ENCODE assay signal across 19 cellular contexts in the genomic region with DNA sequence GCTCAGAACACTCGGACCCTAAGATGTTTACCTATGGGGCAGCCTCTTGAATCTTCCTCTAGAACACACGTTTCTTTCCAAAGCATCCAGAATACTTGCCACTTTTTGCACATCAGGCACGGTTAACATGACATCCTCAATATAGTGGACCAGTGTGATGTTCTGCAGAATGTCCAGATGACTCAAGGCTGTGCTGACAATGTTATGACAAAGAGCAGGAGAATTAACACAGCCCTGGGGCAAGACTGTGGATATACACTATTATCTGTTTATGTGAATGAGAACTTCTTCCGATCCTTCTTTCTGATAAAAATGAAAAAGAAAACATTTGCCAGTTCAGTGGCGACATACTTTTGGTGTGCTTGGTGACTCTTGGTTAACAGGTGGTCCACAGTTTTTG.
DNase-seq lines count a peak whose midpoint lies in the region; ATAC-seq and TF ChIP-seq lines count a peak whose summit lies in the region.
"Had no signal": no experiment of that assay in that cellular context is flagged by ENCODE, and none has a peak within 500 bp of the region (broad histone marks: within the 10 kb centered on the region; RNA-seq: fewer than 3 reads in every experiment).

No MANE protein-coding gene starts in this region.

- intact Hi-C loops in IMR-90 (cut with micrococcal nuclease): loop anchor here (5.0 to 10.0 kb wide), 3 partner anchors 525 to 882 kb away; partner anchors contain the start of genes LEPR and LEPROT

- H3K23ac ChIP-seq in IMR-90 (ENCODE audit: low read depth, low read length): no peak overlapping the region

- H3K4me1 ChIP-seq in BE2C (0 out of 2 replicates have a peak, but pooled peaks cover 5% of the 10 kb centered on the region), IMR-90 (ENCODE audit: control insufficient read depth, insufficient read depth, low read length) (no peaks in the 10 kb centered on the region)

- no peak overlapping the region for H2AK9ac ChIP-seq in IMR-90 (replicated peaks; ENCODE audit: low read depth, low read length, poor library complexity)

- H2BK5ac ChIP-seq in IMR-90 (ENCODE audit: low read depth, low read length, poor library complexity, severe bottlenecking): no peak overlapping the region

- H3K4me3 ChIP-seq in BE2C (ENCODE audit: low read depth, low read length) (no peak overlapping the region), IMR-90 (ENCODE audit: insufficient read depth, low read depth, low read length) (no peak overlapping the region), fibroblast of villous mesenchyme (ENCODE audit: low read depth, low read length) (no peak overlapping the region)
- H3K4me3 ChIP-seq: GM12878, MG63, SK-N-MC had no signal

- ATAC-seq in IMR-90 (ENCODE audit: low read depth): no peak
- ATAC-seq in HG02870 (IDR thresholded peaks at IDR 0.05; ENCODE audit: unreplicated experiment): no peak
- ATAC-seq: GM12878 had no signal

- TF ChIP-seq RAD21 in IMR-90 (IDR thresholded peaks at IDR 0.05; ENCODE audit: low read length): no peak

- no peak overlapping the region for H4K5ac ChIP-seq in IMR-90 (ENCODE audit: low read depth, low read length)

- no peak overlapping the region for H3K4me2 ChIP-seq in IMR-90 (ENCODE audit: low read depth, low read length)

- no peak overlapping the region for H4K91ac ChIP-seq in IMR-90 (ENCODE audit: insufficient read depth, low read depth, low read length)

- no peak for TF ChIP-seq POLR2A in IMR-90 (IDR thresholded peaks at IDR 0.05; ENCODE audit: low read depth, low read length)

- H3K27ac ChIP-seq in IMR-90 (ENCODE audit: insufficient read depth, low read length): no peak overlapping the region
- H3K27ac ChIP-seq: SK-N-MC had no signal

- H3K4ac ChIP-seq in IMR-90 (ENCODE audit: low read depth, low read length): no peak overlapping the region

- WGBS in IMR-90 (ENCODE audit: extremely low coverage in 2 of 2, insufficient read length in 1 of 2), 2 experiments: 100% methylated on average over 1 of the region's 5 CpGs; no CpG with 5 or more reads in 1 of the 2 experiments

- no peak overlapping the region for H4K8ac ChIP-seq in IMR-90 (ENCODE audit: low read depth in 2 of 2, low read length in 2 of 2)

- POLR2A ChIA-PET in IMR-90 (lab: Charles Lee; ENCODE audit: unreplicated experiment): no interaction called here

- H3K18ac ChIP-seq in IMR-90 (ENCODE audit: low read depth, low read length): no peak overlapping the region

- H3K14ac ChIP-seq in IMR-90 (replicated peaks; ENCODE audit: low read depth, low read length): no peak overlapping the region

- H4K20me1 ChIP-seq in IMR-90 (ENCODE audit: insufficient read depth, low read length): no peaks in the 10 kb centered on the region

- no peak overlapping the region for H3K56ac ChIP-seq in IMR-90 (ENCODE audit: extremely low read depth, insufficient read depth, low read length)

- no peaks in the 10 kb centered on the region for H3K36me3 ChIP-seq in BE2C
- H3K36me3 ChIP-seq in IMR-90 (ENCODE audit: control insufficient read depth, insufficient read depth, low read length): no peaks in the 10 kb centered on the region
- H3K36me3 ChIP-seq: MG63 had no signal

- peak; percentile 35 for DNase-seq in BE2C
- peak; percentile 22 for DNase-seq in IMR-90
- peak; percentile 9 for DNase-seq in T1000 (lab: John Stamatoyannopoulos, UW)
- peak; percentile 69 for DNase-seq in fibroblast of villous mesenchyme (ENCODE audit: low read depth)
- no peak for DNase-seq in SKM-1 treated with dmso at 0.1 percent for 144 hours (lab: John Stamatoyannopoulos, UW; ENCODE audit: unreplicated experiment)
- DNase-seq in activated CD4-positive, alpha-beta T cell treated with anti-CD3 and anti-CD28 coated beads, Interleukin-2, amount 50 U/mL, for 4 hours: no peak
- DNase-seq in HCEC 1CT: no peak
- DNase-seq: DMS53, Kasumi-1, MG63, NCI-H1417, NCI-H1694 treated with DMSO at 0.1 percent for 48 hours, NCI-H446 treated with DMSO at 0.1 percent for 48 hours, NCI-H526 treated with DMSO at 0.1 percent for 48 hours, OCI-M1, Right ventricle myocardium superior had no signal

- H3K9me1 ChIP-seq in IMR-90 (ENCODE audit: insufficient read depth, low read length): no peaks in the 10 kb centered on the region

- no TSS peak for BruUV-seq in IMR-90 (replicated peaks; lab: Mats Ljungman, UMichigan)

- no peak for TF ChIP-seq CTCF in BE2C (IDR thresholded peaks at IDR 0.05; ENCODE audit: low read depth, low read length)
- no peak for TF ChIP-seq CTCF in IMR-90 (conservative IDR thresholded peaks at IDR 0.05; ENCODE audit: low read depth, low read length)
- TF ChIP-seq CTCF in fibroblast of villous mesenchyme (IDR thresholded peaks at IDR 0.05; ENCODE audit: insufficient read depth, low read depth, low read length): no peak

- no peak overlapping the region for H2BK20ac ChIP-seq in IMR-90 (ENCODE audit: low read depth, low read length)

- CTCF ChIA-PET in IMR-90 (lab: Yijun Ruan, JAX): no interaction called here

- H2AFZ ChIP-seq in IMR-90 (replicated peaks; ENCODE audit: low read length, poor library complexity): no peak overlapping the region

- H3K27me3 ChIP-seq in BE2C (no peaks in the 10 kb centered on the region), IMR-90 (ENCODE audit: control insufficient read depth, insufficient read depth, low read length) (no peaks in the 10 kb centered on the region)
- H3K27me3 ChIP-seq: MG63 had no signal

- no peaks in the 10 kb centered on the region for H3K79me1 ChIP-seq in IMR-90 (ENCODE audit: low read depth in 1 of 2, low read length in 2 of 2)

- in situ Hi-C loops in IMR-90 (cut with MboI; ENCODE audit: low sequenced_read_pairs): loop anchor here (10.0 kb wide), 2 partner anchors 232 to 522 kb away; partner anchors contain the start of genes LEPR and LEPROT

- no peak overlapping the region for H2AK5ac ChIP-seq in IMR-90 (ENCODE audit: low read depth, low read length)

- no peak overlapping the region for H2BK120ac ChIP-seq in IMR-90 (ENCODE audit: low read depth, low read length)

- H3K9ac ChIP-seq in IMR-90 (ENCODE audit: low read depth, low read length): no peak overlapping the region

- H3K9me3 ChIP-seq in BE2C: no peaks in the 10 kb centered on the region
- no peaks in the 10 kb centered on the region for H3K9me3 ChIP-seq in IMR-90 (ENCODE audit: control insufficient read depth, insufficient read depth, low read length)
- H3K9me3 ChIP-seq: MG63 had no signal

- H2BK15ac ChIP-seq in IMR-90 (ENCODE audit: low read depth, low read length): no peak overlapping the region

- dilution Hi-C loops in IMR-90 (cut with HindIII; ENCODE audit: low sequenced_read_pairs, unreplicated experiment): no loop called here

TF ChIP-seq in IMR-90, 13 proteins besides CTCF, POLR2A, EP300 and RAD21:
- TF ChIP-seq CHD1 (IDR thresholded peaks at IDR 0.05; ENCODE audit: low read depth, low read length): no peak
- TF ChIP-seq NFE2L2 (IDR thresholded peaks at IDR 0.05; ENCODE audit: low read depth, low read length): no peak
- no peak for TF ChIP-seq CEBPB (IDR thresholded peaks at IDR 0.05; ENCODE audit: low read depth, low read length)
- TF ChIP-seq SMC3 (IDR thresholded peaks at IDR 0.05; ENCODE audit: low read depth, low read length): no peak
- no peak for TF ChIP-seq FOS (IDR thresholded peaks at IDR 0.05; ENCODE audit: low read depth, low read length)
- TF ChIP-seq ELK1 (IDR thresholded peaks at IDR 0.05; ENCODE audit: borderline replicate concordance, low read depth, low read length): no peak
- TF ChIP-seq MXI1 (IDR thresholded peaks at IDR 0.05; ENCODE audit: borderline replicate concordance, low read depth, low read length): no peak
- no peak for TF ChIP-seq RFX5 (IDR thresholded peaks at IDR 0.05; ENCODE audit: low read depth, low read length)
- no peak for TF ChIP-seq RCOR1 (IDR thresholded peaks at IDR 0.05; ENCODE audit: insufficient replicate concordance, low read length)
- no peak for TF ChIP-seq MAFK (IDR thresholded peaks at IDR 0.05; ENCODE audit: low read depth, low read length)
- TF ChIP-seq, protein P1, sequence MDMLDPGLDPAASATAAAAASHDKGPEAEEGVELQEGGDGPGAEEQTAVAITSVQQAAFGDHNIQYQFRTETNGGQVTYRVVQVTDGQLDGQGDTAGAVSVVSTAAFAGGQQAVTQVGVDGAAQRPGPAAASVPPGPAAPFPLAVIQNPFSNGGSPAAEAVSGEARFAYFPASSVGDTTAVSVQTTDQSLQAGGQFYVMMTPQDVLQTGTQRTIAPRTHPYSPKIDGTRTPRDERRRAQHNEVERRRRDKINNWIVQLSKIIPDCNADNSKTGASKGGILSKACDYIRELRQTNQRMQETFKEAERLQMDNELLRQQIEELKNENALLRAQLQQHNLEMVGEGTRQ (IDR thresholded peaks at IDR 0.05; ENCODE audit: low read depth, low read length): no peak
- no peak for TF ChIP-seq MAZ (IDR thresholded peaks at IDR 0.05; ENCODE audit: borderline replicate concordance, low read depth, low read length)
- no peak for TF ChIP-seq BHLHE40 (IDR thresholded peaks at IDR 0.05; ENCODE audit: low read depth, low read length)

Comparison
In these comparisons a context has a peak if more than half of its experiments do, and no peak if none do; other contexts are left out.
1. DNase-seq: peak in BE2C (single experiment), IMR-90 (single experiment), T1000 (single experiment) and fibroblast of villous mesenchyme (single experiment); none in SKM-1 treated with dmso at 0.1 percent for 144 hours (single experiment), activated CD4-positive, alpha-beta T cell treated with anti-CD3 and anti-CD28 coated beads, Interleukin-2, amount 50 U/mL, for 4 hours (0 of 2) and HCEC 1CT (single experiment).